In the genomic region with DNA sequence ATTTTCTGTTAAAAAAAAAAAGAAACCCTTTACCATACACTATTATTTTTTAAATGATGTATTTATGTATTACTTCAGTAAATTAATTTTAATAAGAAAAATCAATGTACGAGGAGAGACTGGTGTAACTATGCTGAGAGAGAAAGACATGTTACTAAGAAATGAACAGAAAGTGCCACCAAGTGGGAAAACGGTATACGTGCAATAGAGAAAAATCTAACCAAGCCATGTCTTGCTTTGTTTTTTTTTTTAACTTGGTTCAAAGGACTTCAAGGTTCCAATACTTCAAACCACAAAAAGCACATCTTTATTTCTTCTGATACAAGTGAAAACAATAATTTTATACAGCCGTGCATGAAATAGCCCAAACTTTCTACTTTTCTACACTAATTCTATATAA, we compare ENCODE assay signal across 8 cellular contexts. TPM values are rescaled to one million over a fixed set of nuclear protein-coding genes. Genes with fewer than 3 reads are reported as not detected.
A peak's percentile ranks its signal among the peaks of the same experiment; 100 is the strongest.
DNase-seq lines count a peak whose midpoint lies in the region; ATAC-seq and TF ChIP-seq lines count a peak whose summit lies in the region.
"Had no signal": no experiment of that assay in that cellular context is flagged by ENCODE, and none has a peak within 500 bp of the region (broad histone marks: within the 10 kb centered on the region; RNA-seq: fewer than 3 reads in every experiment).

No MANE protein-coding gene starts in this region.

- TF ChIP-seq CTCF in LNCaP clone FGC (IDR thresholded peaks at IDR 0.05; ENCODE audit: control insufficient read depth, extremely low read depth, insufficient read depth): peak; percentile 63
- peak; percentile 80 for TF ChIP-seq CTCF in neural cell (IDR thresholded peaks at IDR 0.05; ENCODE audit: poor library complexity, severe bottlenecking)

- H3K4me3 ChIP-seq in LNCaP clone FGC (ENCODE audit: low read depth, low read length): no peak overlapping the region
- H3K4me3 ChIP-seq in neural cell (ENCODE audit: low read length): no peak overlapping the region

- DNase-seq in ELR (ENCODE audit: low read depth) (peak; percentile 32), LNCaP clone FGC (ENCODE audit: low read depth) (peak; percentile 25), cerebellum (ENCODE audit: low spot score) (peak; percentile 39), NCI-H69 (lab: John Stamatoyannopoulos, UW) (no peak)
- DNase-seq: NK-92 treated with Interleukin-12 subunit alpha and Interleukin-12 subunit beta, amount 100 ng/mL, for 24 hours had no signal

- no peak for ATAC-seq in HG03521 (IDR thresholded peaks at IDR 0.05; ENCODE audit: unreplicated experiment)
- no peak for ATAC-seq in HG02610 (IDR thresholded peaks at IDR 0.05; ENCODE audit: unreplicated experiment)

- TF ChIP-seq EP300 in neural cell (conservative IDR thresholded peaks at IDR 0.05; ENCODE audit: poor library complexity, severe bottlenecking): no peak

- H2AFZ ChIP-seq in neural cell (ENCODE audit: low read depth, low read length): no peak overlapping the region

- no peaks in the 10 kb centered on the region for H3F3A ChIP-seq in neural cell (ENCODE audit: insufficient read depth, low read length, poor library complexity, severe bottlenecking)

- no peaks in the 10 kb centered on the region for H3K9me2 ChIP-seq in neural cell (ENCODE audit: insufficient read depth, low read length)

- H3K36me3 ChIP-seq in neural cell (ENCODE audit: insufficient read depth, low read length): no peaks in the 10 kb centered on the region

- H4K20me1 ChIP-seq in neural cell (ENCODE audit: insufficient read depth): no peaks in the 10 kb centered on the region

- no peak overlapping the region for H3K4me2 ChIP-seq in neural cell (ENCODE audit: low read length)

- H3K79me2 ChIP-seq in neural cell (replicated peaks; ENCODE audit: insufficient read depth, low read length): no peaks in the 10 kb centered on the region

- H3K9ac ChIP-seq in neural cell (ENCODE audit: low read length): no peak overlapping the region

- peak; percentile 88 for TF ChIP-seq RAD21 in neural cell (conservative IDR thresholded peaks at IDR 0.05)

- no peak overlapping the region for H3K27ac ChIP-seq in neural cell (ENCODE audit: low read length)

- no peaks in the 10 kb centered on the region for H3K27me3 ChIP-seq in neural cell (ENCODE audit: insufficient read depth, low read depth, low read length)

- H3K9me3 ChIP-seq in neural cell (ENCODE audit: low read length): no peaks in the 10 kb centered on the region

TF ChIP-seq in neural cell, 6 proteins besides CTCF, POLR2A, EP300 and RAD21:
- peak; percentile 88 for TF ChIP-seq SMC3 (conservative IDR thresholded peaks at IDR 0.05; ENCODE audit: poor library complexity)
- TF ChIP-seq POLR2AphosphoS5 (IDR thresholded peaks at IDR 0.05): no peak
- TF ChIP-seq, protein P1, sequence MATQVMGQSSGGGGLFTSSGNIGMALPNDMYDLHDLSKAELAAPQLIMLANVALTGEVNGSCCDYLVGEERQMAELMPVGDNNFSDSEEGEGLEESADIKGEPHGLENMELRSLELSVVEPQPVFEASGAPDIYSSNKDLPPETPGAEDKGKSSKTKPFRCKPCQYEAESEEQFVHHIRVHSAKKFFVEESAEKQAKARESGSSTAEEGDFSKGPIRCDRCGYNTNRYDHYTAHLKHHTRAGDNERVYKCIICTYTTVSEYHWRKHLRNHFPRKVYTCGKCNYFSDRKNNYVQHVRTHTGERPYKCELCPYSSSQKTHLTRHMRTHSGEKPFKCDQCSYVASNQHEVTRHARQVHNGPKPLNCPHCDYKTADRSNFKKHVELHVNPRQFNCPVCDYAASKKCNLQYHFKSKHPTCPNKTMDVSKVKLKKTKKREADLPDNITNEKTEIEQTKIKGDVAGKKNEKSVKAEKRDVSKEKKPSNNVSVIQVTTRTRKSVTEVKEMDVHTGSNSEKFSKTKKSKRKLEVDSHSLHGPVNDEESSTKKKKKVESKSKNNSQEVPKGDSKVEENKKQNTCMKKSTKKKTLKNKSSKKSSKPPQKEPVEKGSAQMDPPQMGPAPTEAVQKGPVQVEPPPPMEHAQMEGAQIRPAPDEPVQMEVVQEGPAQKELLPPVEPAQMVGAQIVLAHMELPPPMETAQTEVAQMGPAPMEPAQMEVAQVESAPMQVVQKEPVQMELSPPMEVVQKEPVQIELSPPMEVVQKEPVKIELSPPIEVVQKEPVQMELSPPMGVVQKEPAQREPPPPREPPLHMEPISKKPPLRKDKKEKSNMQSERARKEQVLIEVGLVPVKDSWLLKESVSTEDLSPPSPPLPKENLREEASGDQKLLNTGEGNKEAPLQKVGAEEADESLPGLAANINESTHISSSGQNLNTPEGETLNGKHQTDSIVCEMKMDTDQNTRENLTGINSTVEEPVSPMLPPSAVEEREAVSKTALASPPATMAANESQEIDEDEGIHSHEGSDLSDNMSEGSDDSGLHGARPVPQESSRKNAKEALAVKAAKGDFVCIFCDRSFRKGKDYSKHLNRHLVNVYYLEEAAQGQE (IDR thresholded peaks at IDR 0.05; ENCODE audit: borderline replicate concordance): no peak

RNA-seq across cellular contexts. Expression of gene NDUFA12, which starts 22.9 kb away (rescaled TPM):
- total RNA-seq in cerebellum: 65.3 TPM
- polyA plus RNA-seq in neural cell: 357 and 381 TPM in 2 replicates
- polyA minus RNA-seq in neural cell: 85.9 and 120 TPM in 2 replicates
